ENCODE assay signal across 24 cellular contexts in genomic region chr2:112916145-112916571, GRCh38. TPM values are rescaled to one million over a fixed set of nuclear protein-coding genes. Genes with fewer than 3 reads are reported as not detected.
DNase-seq lines count a peak whose midpoint lies in the region; ATAC-seq and TF ChIP-seq lines count a peak whose summit lies in the region.
"Had no signal": no experiment of that assay in that cellular context is flagged by ENCODE, and none has a peak within 500 bp of the region (broad histone marks: within the 10 kb centered on the region; RNA-seq: fewer than 3 reads in every experiment).

No MANE protein-coding gene starts in this region.

- no peak overlapping the region for H3K4me3 Mint-ChIP-seq in activated naive CD8-positive, alpha-beta T cell treated with anti-CD3 and anti-CD28 coated beads for 36 hours
- H3K4me3 Mint-ChIP-seq: CD4-positive, CD25-positive, alpha-beta regulatory T cell; nephron progenitor cell had no signal

- DNase-seq in activated naive CD4-positive, alpha-beta T cell treated with Interleukin-2 at 50 U/mL for 16 hours = peak; percentile 19
- no peak for DNase-seq in activated naive CD4-positive, alpha-beta T cell (lab: John Stamatoyannopoulos, UW)
- peak; percentile 52 for DNase-seq in activated naive CD8-positive, alpha-beta T cell treated with anti-CD3 and anti-CD28 coated beads for 36 hours
- peak; percentile 7 to 20 for DNase-seq in stimulated activated CD8-positive, alpha-beta memory T cell treated with anti-CD3 and anti-CD28 coated beads, Interleukin-7, amount 100 ng/mL, for 48 hours (ENCODE audit: extremely low read depth in 1 of 2, low read depth in 1 of 2)
- DNase-seq in ovary (no peak), NCI-H2227 (lab: John Stamatoyannopoulos, UW; ENCODE audit: unreplicated experiment) (no peak), ecto neural progenitor cell (ENCODE audit: low spot score) (no peak)
- DNase-seq: dermis blood vessel endothelial cell, DMS53, foreskin melanocyte, mesenchymal stem cell, NCI-H187, nephron progenitor cell, Peyer's patch had no signal

- no peak for TF ChIP-seq CTCF in ovary (IDR thresholded peaks at IDR 0.05)

- intact Hi-C loops in ovary (cut with DNase I) = no loop called here

- peak overlapping the region; percentile 86 for H3K27ac Mint-ChIP-seq in activated naive CD8-positive, alpha-beta T cell treated with anti-CD3 and anti-CD28 coated beads for 36 hours
- H3K27ac Mint-ChIP-seq: nephron progenitor cell had no signal

- WGBS in ovary, 3 donors = 41 to 64% (median 50%) methylated on average over 3 of the region's 3 CpGs

- no peak overlapping the region for H3K27ac ChIP-seq in ovary
- H3K27ac ChIP-seq: epithelial cell of prostate, Peyer's patch had no signal

- H3K4me1 Mint-ChIP-seq in activated naive CD8-positive, alpha-beta T cell treated with anti-CD3 and anti-CD28 coated beads for 36 hours = peaks cover 30% of the 10 kb centered on the region
- H3K4me1 Mint-ChIP-seq: nephron progenitor cell had no signal

- H3K9me3 ChIP-seq in ovary = no peaks in the 10 kb centered on the region
- H3K9me3 ChIP-seq: Peyer's patch had no signal

- no peaks in the 10 kb centered on the region for H3K4me1 ChIP-seq in ovary (ENCODE audit: insufficient read depth)
- H3K4me1 ChIP-seq: Peyer's patch had no signal

- H3K9me3 Mint-ChIP-seq in activated naive CD8-positive, alpha-beta T cell treated with anti-CD3 and anti-CD28 coated beads for 36 hours = no peaks in the 10 kb centered on the region
- H3K9me3 Mint-ChIP-seq: CD4-positive, CD25-positive, alpha-beta regulatory T cell had no signal

- no peaks in the 10 kb centered on the region for H3K36me3 Mint-ChIP-seq in activated naive CD8-positive, alpha-beta T cell treated with anti-CD3 and anti-CD28 coated beads for 36 hours
- H3K36me3 Mint-ChIP-seq: CD4-positive, CD25-positive, alpha-beta regulatory T cell had no signal

- TF ChIP-seq POLR2A in ovary (IDR thresholded peaks at IDR 0.05) = no peak

- no peaks in the 10 kb centered on the region for H3K27me3 ChIP-seq in ovary
- H3K27me3 ChIP-seq: Peyer's patch had no signal

- no peak for TF ChIP-seq EP300 in ovary (IDR thresholded peaks at IDR 0.05)

- H3K27me3 Mint-ChIP-seq in activated naive CD8-positive, alpha-beta T cell treated with anti-CD3 and anti-CD28 coated beads for 36 hours = no peaks in the 10 kb centered on the region
- H3K27me3 Mint-ChIP-seq: CD4-positive, CD25-positive, alpha-beta regulatory T cell had no signal

- peak; percentile 43 for ATAC-seq in HG02870 (IDR thresholded peaks at IDR 0.05; ENCODE audit: unreplicated experiment)
- ATAC-seq: K562, SK-N-SH treated with all-trans-retinoic acid at 6 μM for 48 hours had no signal

- H3K4me3 ChIP-seq in ovary = no peak overlapping the region
- H3K4me3 ChIP-seq: K562, Peyer's patch had no signal

- no peaks in the 10 kb centered on the region for H3K36me3 ChIP-seq in ovary
- H3K36me3 ChIP-seq: Peyer's patch had no signal

RNA-seq across cellular contexts. Expression of gene IL37, which starts 5.2 kb away (rescaled TPM):
- total RNA-seq in activated naive CD8-positive, alpha-beta T cell treated with anti-CD3 and anti-CD28 coated beads for 36 hours = not detected
- not detected for total RNA-seq in ovary
- not detected for polyA plus RNA-seq in ovary
- total RNA-seq: activated CD8-positive, alpha-beta memory T cell treated with anti-CD3 and anti-CD28 coated beads for 36 hours; CD4-positive, CD25-positive, alpha-beta regulatory T cell; dermis blood vessel endothelial cell; H4; K562; Peyer's patch; pulmonary artery endothelial cell had no signal
- polyA plus RNA-seq: adipose tissue; AG04450; CD4-positive, CD25-positive, alpha-beta regulatory T cell; K562 had no signal

Comparison
In these comparisons a context has a peak if more than half of its experiments do, and no peak if none do; other contexts are left out.
1. DNase-seq: peak in activated naive CD4-positive, alpha-beta T cell treated with Interleukin-2 at 50 U/mL for 16 hours (single experiment), activated naive CD8-positive, alpha-beta T cell treated with anti-CD3 and anti-CD28 coated beads for 36 hours (single experiment) and stimulated activated CD8-positive, alpha-beta memory T cell treated with anti-CD3 and anti-CD28 coated beads, Interleukin-7, amount 100 ng/mL, for 48 hours (2 of 2); none in activated naive CD4-positive, alpha-beta T cell (0 of 4), ovary (0 of 5), NCI-H2227 (single experiment) and ecto neural progenitor cell (single experiment).